ENCODE assay signal across 11 cellular contexts in genomic region chr14:39034481-39035296, GRCh38.
DNase-seq lines count a peak whose midpoint lies in the region; ATAC-seq and TF ChIP-seq lines count a peak whose summit lies in the region.
"Had no signal": no experiment of that assay in that cellular context is flagged by ENCODE, and none has a peak within 500 bp of the region (broad histone marks: within the 10 kb centered on the region; RNA-seq: fewer than 3 reads in every experiment).

No MANE protein-coding gene starts in this region.

- no peak for ATAC-seq in HG02588 (IDR thresholded peaks at IDR 0.05; ENCODE audit: unreplicated experiment)
- ATAC-seq: left ventricle myocardium superior had no signal

- peaks cover 66% of the 10 kb centered on the region for H3K36me3 ChIP-seq in brain microvascular endothelial cell (replicated peaks)

- H3K4me3 ChIP-seq in brain microvascular endothelial cell (ENCODE audit: low read depth, low read length) = no peak overlapping the region

- in situ Hi-C loops in brain microvascular endothelial cell (cut with HindIII; ENCODE audit: low pct_ligation_motif_present, low sequenced_read_pairs) = no loop called here

- H3K27me3 ChIP-seq in brain microvascular endothelial cell (replicated peaks) = no peaks in the 10 kb centered on the region

- TF ChIP-seq CTCF in brain microvascular endothelial cell (IDR thresholded peaks at IDR 0.05; ENCODE audit: low read depth, low read length, missing control alignments) = peak; percentile 67

- DNase-seq in D341Med (ENCODE audit: low spot score) (peak; percentile 34), NCI-H2171 (lab: John Stamatoyannopoulos, UW) (peak; percentile 57), brain microvascular endothelial cell (no peak), lung microvascular endothelial cell (ENCODE audit: low read depth in 2 of 2) (peak; percentile 17 to 46), DMS153 treated with DMSO at 0.1 percent for 48 hours (lab: John Stamatoyannopoulos, UW; ENCODE audit: unreplicated experiment) (no peak), GM19238 (ENCODE audit: insufficient read length, low spot score) (no peak), HuH-7 (ENCODE audit: low spot score) (no peak)
- DNase-seq: left ventricle myocardium superior; SIG-M5; stimulated activated naive CD4-positive, alpha-beta T cell treated with Interleukin-2 at 50 U/mL for 16 hours had no signal

- no peak overlapping the region for H3K27ac ChIP-seq in brain microvascular endothelial cell

Comparison
In these comparisons a context has a peak if more than half of its experiments do, and no peak if none do; other contexts are left out.
1. DNase-seq: peak in D341Med (single experiment), NCI-H2171 (single experiment) and lung microvascular endothelial cell (2 of 2); none in brain microvascular endothelial cell (single experiment), DMS153 treated with DMSO at 0.1 percent for 48 hours (single experiment), GM19238 (single experiment) and HuH-7 (single experiment).